17 cellular contexts compared by ENCODE assay signal in the genomic region with DNA sequence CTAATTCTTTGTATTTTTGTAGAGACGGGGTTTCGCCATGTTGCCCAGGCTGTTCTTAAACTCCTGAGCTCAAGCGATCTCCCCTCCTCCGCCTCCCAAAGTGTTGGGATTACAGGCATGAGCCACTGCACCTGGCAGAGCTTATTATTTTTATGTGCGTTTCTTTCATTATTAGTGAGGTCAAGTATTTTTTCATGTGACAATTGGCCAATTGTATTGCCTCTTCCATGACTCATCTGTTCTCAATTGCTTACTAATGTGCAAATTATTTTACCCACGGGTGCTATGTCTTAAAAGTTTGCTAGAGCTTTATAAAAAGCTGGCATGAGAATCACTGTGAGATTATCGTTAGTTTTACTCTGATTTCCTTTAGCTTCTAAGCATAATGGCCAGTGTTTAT.
DNase-seq lines count a peak whose midpoint lies in the region.
"Had no signal": no experiment of that assay in that cellular context is flagged by ENCODE, and none has a peak within 500 bp of the region (broad histone marks: within the 10 kb centered on the region; RNA-seq: fewer than 3 reads in every experiment).

No MANE protein-coding gene starts in this region.

- peaks cover 18% of the 10 kb centered on the region for H3K4me1 ChIP-seq in HAP-1
- H3K4me1 ChIP-seq: psoas muscle, testis had no signal

- DNase-seq in HAP-1 (ENCODE audit: low spot score in 2 of 2) = peak; percentile 82 to 93
- peak; percentile 41 for DNase-seq in RKO (ENCODE audit: low spot score)
- peak; percentile 18 for DNase-seq in epithelial cell of prostate (ENCODE audit: low read depth, low spot score)
- DNase-seq in skeletal muscle cell (ENCODE audit: low read depth) = peak; percentile 34
- DNase-seq in activated naive CD4-positive, alpha-beta T cell treated with Interleukin-2 at 50 U/mL for 16 hours = no peak
- DNase-seq in NCI-H2081 treated with DMSO at 0.1 percent for 48 hours (lab: John Stamatoyannopoulos, UW) = no peak
- no peak for DNase-seq in activated CD4-positive, CD25-positive, alpha-beta regulatory T cell (lab: John Stamatoyannopoulos, UW)
- no peak for DNase-seq in NCI-H1048 (lab: John Stamatoyannopoulos, UW)
- DNase-seq: activated CD4-positive, alpha-beta T cell treated with anti-CD3 and anti-CD28 coated beads for 48 hours; activated naive CD8-positive, alpha-beta T cell treated with anti-CD3 and anti-CD28 coated beads, Interleukin-2, amount 10 ng/mL, durations not matched to agents 7 days and 5 days; activated T-cell treated with anti-CD3 and anti-CD28 coated beads for 4 hours; CD4-positive, alpha-beta memory T cell; GDM1; NCI-H82; psoas muscle; stimulated activated CD4-positive, alpha-beta T cell treated with anti-CD3 and anti-CD28 coated beads, Interleukin-2, amount 100 ng/mL, for 24 hours; testis had no signal

- in situ Hi-C loops in HAP-1 (cut with MboI; ENCODE audit: low sequenced_read_pairs) = no loop called here

- H3K27me3 ChIP-seq in HAP-1 (ENCODE audit: low read depth) = no peaks in the 10 kb centered on the region
- H3K27me3 ChIP-seq: testis had no signal

- H3K9me3 ChIP-seq in HAP-1 = no peaks in the 10 kb centered on the region
- H3K9me3 ChIP-seq: psoas muscle, testis had no signal

- peak overlapping the region; percentile 39 for H3K27ac ChIP-seq in epithelial cell of prostate
- H3K27ac ChIP-seq: psoas muscle, testis had no signal

- no peaks in the 10 kb centered on the region for H3K36me3 ChIP-seq in HAP-1 (replicated peaks)

- no peak overlapping the region for H3K4me3 ChIP-seq in HAP-1
- no peak overlapping the region for H3K4me3 ChIP-seq in skeletal muscle cell (ENCODE audit: low read depth, low read length)
- H3K4me3 ChIP-seq: psoas muscle, testis had no signal

Comparison
In these comparisons a context has a peak if more than half of its experiments do, and no peak if none do; other contexts are left out.
1. DNase-seq: peak in HAP-1 (2 of 2), RKO (single experiment), epithelial cell of prostate (single experiment) and skeletal muscle cell (single experiment); none in activated naive CD4-positive, alpha-beta T cell treated with Interleukin-2 at 50 U/mL for 16 hours (single experiment), NCI-H2081 treated with DMSO at 0.1 percent for 48 hours (single experiment), activated CD4-positive, CD25-positive, alpha-beta regulatory T cell (0 of 4) and NCI-H1048 (single experiment).